Comparison of ENCODE assay signal across 12 cellular contexts in genomic region chr7:30172451-30172850, GRCh38. TPM values are rescaled to one million over a fixed set of nuclear protein-coding genes. Genes with fewer than 3 reads are reported as not detected.
DNase-seq lines count a peak whose midpoint lies in the region; ATAC-seq, FAIRE-seq and TF ChIP-seq lines count a peak whose summit lies in the region.
"Had no signal": no experiment of that assay in that cellular context is flagged by ENCODE, and none has a peak within 500 bp of the region (broad histone marks: within the 10 kb centered on the region; RNA-seq: fewer than 3 reads in every experiment).

No MANE protein-coding gene starts in this region.

- peaks cover 13% of the 10 kb centered on the region for H3K27me3 Mint-ChIP-seq in nephron (ENCODE audit: low read depth)
- H3K27me3 Mint-ChIP-seq in effector memory CD8-positive, alpha-beta T cell = no peaks in the 10 kb centered on the region
- H3K27me3 Mint-ChIP-seq: activated CD4-positive, alpha-beta memory T cell treated with anti-CD3 and anti-CD28 coated beads for 36 hours had no signal

- no peaks in the 10 kb centered on the region for H3K36me3 ChIP-seq in breast epithelium

- FAIRE-seq in H54 (lab: Jason Lieb, UNC) = no peak
- FAIRE-seq: GM18507 had no signal

- H3K4me3 Mint-ChIP-seq in nephron = peak overlapping the region in 1 of 3 experiments; percentile 13
- no peak overlapping the region for H3K4me3 Mint-ChIP-seq in effector memory CD8-positive, alpha-beta T cell
- H3K4me3 Mint-ChIP-seq: activated CD4-positive, alpha-beta memory T cell treated with anti-CD3 and anti-CD28 coated beads for 36 hours; CD8-positive, alpha-beta T cell had no signal

- no peaks in the 10 kb centered on the region for H3K9me3 Mint-ChIP-seq in nephron
- H3K9me3 Mint-ChIP-seq in effector memory CD8-positive, alpha-beta T cell = no peaks in the 10 kb centered on the region
- H3K9me3 Mint-ChIP-seq: activated CD4-positive, alpha-beta memory T cell treated with anti-CD3 and anti-CD28 coated beads for 36 hours; CD8-positive, alpha-beta T cell had no signal

- TF ChIP-seq CTCF in breast epithelium (IDR thresholded peaks at IDR 0.05) (no peak), nephron (IDR thresholded peaks at IDR 0.05; ENCODE audit: unreplicated experiment in 3 of 3) (no peak)

- peak overlapping the region; percentile 26 to 84 (median 57) for H3K27ac Mint-ChIP-seq in nephron
- H3K27ac Mint-ChIP-seq in effector memory CD8-positive, alpha-beta T cell = no peak overlapping the region
- H3K27ac Mint-ChIP-seq: activated CD4-positive, alpha-beta memory T cell treated with anti-CD3 and anti-CD28 coated beads for 36 hours; CD8-positive, alpha-beta T cell had no signal

- peak overlapping the region; percentile 82 to 83 for H3K27ac ChIP-seq in breast epithelium

- ATAC-seq in effector memory CD8-positive, alpha-beta T cell (replicated peaks) = no peak
- ATAC-seq in HG03520 (IDR thresholded peaks at IDR 0.05; ENCODE audit: unreplicated experiment) (no peak), GM18870 (IDR thresholded peaks at IDR 0.05; ENCODE audit: unreplicated experiment) (no peak)
- ATAC-seq: CD8-positive, alpha-beta T cell had no signal

- intact Hi-C loops in breast epithelium (cut with DNase I; ENCODE audit: low total_unique reads) = no loop called here

- H3K4me3 ChIP-seq in breast epithelium = no peak overlapping the region

- no peaks in the 10 kb centered on the region for H3K9me3 ChIP-seq in breast epithelium

- H3K4me1 Mint-ChIP-seq in nephron = peaks cover 71% of the 10 kb centered on the region
- H3K4me1 Mint-ChIP-seq in effector memory CD8-positive, alpha-beta T cell (ENCODE audit: low read depth in 2 of 2) = peaks cover 12 to 15% of the 10 kb centered on the region in 2 donors

- no peaks in the 10 kb centered on the region for H3K36me3 Mint-ChIP-seq in nephron (ENCODE audit: low read depth)
- no peaks in the 10 kb centered on the region for H3K36me3 Mint-ChIP-seq in effector memory CD8-positive, alpha-beta T cell (ENCODE audit: insufficient read depth)
- H3K36me3 Mint-ChIP-seq: activated CD4-positive, alpha-beta memory T cell treated with anti-CD3 and anti-CD28 coated beads for 36 hours; CD8-positive, alpha-beta T cell had no signal

- H3K27me3 ChIP-seq in breast epithelium = no peaks in the 10 kb centered on the region

- DNase-seq in A172 (ENCODE audit: low spot score) (peak; percentile 66), H54 (ENCODE audit: insufficient read length, low spot score) (peak; percentile 30), breast epithelium (ENCODE audit: low spot score in 2 of 2) (no peak)
- DNase-seq in effector memory CD8-positive, alpha-beta T cell = no peak
- no peak for DNase-seq in activated T-cell treated with anti-CD3 and anti-CD28 coated beads, Interleukin-2, amount 50 U/mL, for 1 hour
- DNase-seq: activated CD4-positive, alpha-beta memory T cell treated with anti-CD3 and anti-CD28 coated beads for 36 hours; CD8-positive, alpha-beta T cell; SIG-M5 had no signal

- TF ChIP-seq POLR2A in H54 (IDR thresholded peaks at IDR 0.05; ENCODE audit: low read depth, low read length) (no peak), breast epithelium (IDR thresholded peaks at IDR 0.05) (no peak)

- peaks cover 0 to 13% of the 10 kb centered on the region in 2 donors for H3K4me1 ChIP-seq in breast epithelium

RNA-seq across cellular contexts. Expression of gene MTURN, which starts 37.7 kb away (rescaled TPM):
- total RNA-seq in A172 (2014; rRNA removed; shearing (Covaris generic)) = 8.6 and 10.9 TPM in 2 replicates
- 100 to 1,000 TPM in 1 of 3 donors, 10 to 100 TPM in 2; 56.0 to 199 (median 62.5) TPM for total RNA-seq in breast epithelium

Comparison
In these comparisons a context has a peak if more than half of its experiments do, and no peak if none do; other contexts are left out.
1. DNase-seq: peak in A172 (single experiment) and H54 (single experiment); none in breast epithelium (0 of 2), effector memory CD8-positive, alpha-beta T cell (0 of 3) and activated T-cell treated with anti-CD3 and anti-CD28 coated beads, Interleukin-2, amount 50 U/mL, for 1 hour (single experiment).
2. H3K27ac Mint-ChIP-seq: peak in nephron (3 of 3); none in effector memory CD8-positive, alpha-beta T cell (0 of 2).